Comparison of ENCODE assay signal across 18 cellular contexts in the genomic region with DNA sequence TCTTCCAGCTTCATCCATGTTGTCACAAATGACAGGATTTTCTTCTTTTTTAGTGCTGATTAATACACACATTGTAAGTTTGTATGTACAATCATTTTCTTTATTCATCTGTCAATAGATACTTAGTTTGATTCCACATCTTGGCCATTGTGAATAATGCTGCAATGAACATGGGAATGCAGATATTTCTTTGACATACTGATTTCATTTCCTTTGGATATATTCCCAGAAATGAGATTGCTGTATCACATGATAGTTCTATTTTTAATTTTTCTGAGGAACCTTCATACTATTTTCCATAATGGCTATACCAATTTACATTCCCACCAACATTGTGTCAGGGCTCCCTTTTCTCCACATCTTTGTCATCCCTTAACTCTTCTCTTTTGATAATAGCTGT.
"Had no signal": no experiment of that assay in that cellular context is flagged by ENCODE, and none has a peak within 500 bp of the region (broad histone marks: within the 10 kb centered on the region; RNA-seq: fewer than 3 reads in every experiment).

No MANE protein-coding gene starts in this region.

- H3K27me3 ChIP-seq: gastrocnemius medialis, tibial nerve had no signal

- ATAC-seq: activated CD4-positive, alpha-beta T cell treated with anti-CD3 and anti-CD28 coated beads for 36 hours; activated CD8-positive, alpha-beta memory T cell treated with anti-CD3 and anti-CD28 coated beads, Interleukin-2, amount 10 ng/mL, durations not matched to agents 7 days and 5 days; gastrocnemius medialis; mucosa of descending colon; right cardiac atrium; T-cell; WTC11 had no signal

- H3K36me3 ChIP-seq: gastrocnemius medialis, tibial nerve had no signal

- H3K4me3 ChIP-seq: gastrocnemius medialis, mucosa of descending colon, tibial nerve had no signal

- DNase-seq: activated CD4-positive, alpha-beta memory T cell treated with anti-CD3 and anti-CD28 coated beads, Interleukin-2, amount 10 ng/mL, durations not matched to agents 7 days and 5 days; activated CD4-positive, alpha-beta T cell treated with anti-CD3 and anti-CD28 coated beads for 36 hours; activated CD8-positive, alpha-beta memory T cell treated with anti-CD3 and anti-CD28 coated beads, Interleukin-2, amount 10 ng/mL, durations not matched to agents 7 days and 5 days; cortex of kidney; gastrocnemius medialis; head of caudate nucleus; mesenchymal stem cell; mucosa of descending colon; naive B cell; right cardiac atrium; stimulated activated CD4-positive, alpha-beta T cell treated with anti-CD3 and anti-CD28 coated beads, Interleukin-2, amount 100 ng/mL, for 24 hours; stimulated activated naive CD4-positive, alpha-beta T cell treated with Interleukin-2 at 50 U/mL for 16 hours; substantia nigra; T-cell had no signal

- H3K4me1 ChIP-seq: gastrocnemius medialis, tibial nerve had no signal

- H3K27ac ChIP-seq: gastrocnemius medialis, tibial nerve had no signal

- H3K9me3 ChIP-seq: gastrocnemius medialis had no signal

- FAIRE-seq: endometrium, urothelium cell line had no signal
